In genomic region chr17:79997004-79997673, GRCh38 we compare ENCODE assay signal across 1 cellular context.
TF ChIP-seq lines count a peak whose summit lies in the region.

No MANE protein-coding gene starts in this region.

TF ChIP-seq in HepG2, 621 proteins besides CTCF, POLR2A, EP300 and RAD21 (continued from another document):
- peak; percentile 72; the same call in 1 of the 2 replicates for TF ChIP-seq PRDM10 (CRISPR knock-in tag; IDR thresholded peaks at IDR 0.05; ENCODE audit: low read depth)
